ENCODE assay signal across 37 cellular contexts in the genomic region with DNA sequence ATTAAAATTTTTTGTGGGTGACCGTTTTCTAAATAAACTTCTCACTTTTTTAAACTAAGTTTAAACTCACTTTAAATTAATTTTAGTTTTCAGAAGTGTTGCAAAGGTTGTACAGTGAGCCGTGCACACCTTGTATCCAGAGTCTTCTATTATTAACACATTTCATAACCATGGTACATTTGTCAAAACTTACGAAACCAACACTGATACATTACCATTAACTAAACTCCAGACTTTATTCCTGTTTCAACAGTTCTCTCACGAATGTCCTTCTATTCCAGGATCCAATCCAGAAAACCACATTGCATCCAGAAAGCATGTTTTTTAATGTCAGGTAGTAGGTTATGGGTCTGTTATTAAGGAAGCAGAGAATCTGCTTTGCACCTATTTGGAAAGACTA.
"Had no signal": no experiment of that assay in that cellular context is flagged by ENCODE, and none has a peak within 500 bp of the region (broad histone marks: within the 10 kb centered on the region; RNA-seq: fewer than 3 reads in every experiment).

No MANE protein-coding gene starts in this region.

- H3K27ac Mint-ChIP-seq: activated B cell treated with CpG ODN at 0.5 μM for 24 hours; activated CD4-positive, alpha-beta memory T cell treated with anti-CD3 and anti-CD28 coated beads for 36 hours; activated CD4-positive, alpha-beta T cell treated with anti-CD3 and anti-CD28 coated beads, Interleukin-2, amount 10 ng/mL, durations not matched to agents 24 days and 14 days; activated CD8-positive, alpha-beta T cell treated with anti-CD3 and anti-CD28 coated beads for 36 hours; activated naive CD4-positive, alpha-beta T cell treated with anti-CD3 and anti-CD28 coated beads for 36 hours; activated naive CD4-positive, alpha-beta T cell treated with anti-CD3 and anti-CD28 coated beads, Interleukin-2, amount 50 U/mL, for 72 hours; activated naive CD8-positive, alpha-beta T cell treated with anti-CD3 and anti-CD28 coated beads for 36 hours; activated T-cell treated with anti-CD3 and anti-CD28 coated beads, Interleukin-2, amount 50 U/mL, for 72 hours; activated T-helper 1 cell treated with anti-CD3 and anti-CD28 coated beads, Interleukin-12 subunit alpha, Interleukin-12 subunit beta, Interleukin-2, Interleukin-4 antibody, amounts not matched to agents 30 ng/mL and 10 ng/mL and 1 ng/mL, durations not matched to agents 14 hours and 24 hours and 36 hours; activated T-helper 17 cell treated with anti-CD3 and anti-CD28 coated beads, Interleukin-2, amount 50 U/mL, for 72 hours; T-helper 1 cell treated with Interleukin-12 subunit alpha and Interleukin-12 subunit beta and Interleukin-4 antibody, amounts not matched to agents 30 μg/mL and 1 μg/mL, for 36 hours; T-helper 2 cell treated with Interferon-gamma antibody and Interleukin-4, amounts not matched to agents 5 μg/mL and 100 μg/mL, for 36 hours had no signal

- H3K36me3 ChIP-seq: adrenal gland, brain microvascular endothelial cell, breast epithelium had no signal

- H3K27ac ChIP-seq: body of pancreas, brain microvascular endothelial cell, breast epithelium, VCaP had no signal

- H3K4me3 Mint-ChIP-seq: activated B cell treated with CpG ODN at 0.5 μM for 24 hours; activated CD4-positive, alpha-beta memory T cell treated with anti-CD3 and anti-CD28 coated beads for 36 hours; activated CD4-positive, alpha-beta T cell treated with anti-CD3 and anti-CD28 coated beads, Interleukin-2, amount 10 ng/mL, durations not matched to agents 24 days and 14 days; activated CD8-positive, alpha-beta T cell treated with anti-CD3 and anti-CD28 coated beads for 36 hours; activated naive CD4-positive, alpha-beta T cell treated with anti-CD3 and anti-CD28 coated beads for 36 hours; activated naive CD8-positive, alpha-beta T cell treated with anti-CD3 and anti-CD28 coated beads for 36 hours; activated T-cell treated with anti-CD3 and anti-CD28 coated beads, Interleukin-2, amount 50 U/mL, for 4 hours; activated T-cell treated with anti-CD3 and anti-CD28 coated beads, Interleukin-2, amount 50 U/mL, for 72 hours; activated T-helper 1 cell treated with anti-CD3 and anti-CD28 coated beads, Interleukin-12 subunit alpha, Interleukin-12 subunit beta, Interleukin-2, Interleukin-4 antibody, amounts not matched to agents 30 ng/mL and 10 ng/mL and 1 ng/mL, durations not matched to agents 14 hours and 24 hours and 36 hours; activated T-helper 17 cell treated with anti-CD3 and anti-CD28 coated beads, Interleukin-2, amount 50 U/mL, for 72 hours; T-helper 1 cell treated with Interleukin-12 subunit alpha and Interleukin-12 subunit beta and Interleukin-4 antibody, amounts not matched to agents 30 μg/mL and 1 μg/mL, for 36 hours; T-helper 2 cell treated with Interferon-gamma antibody and Interleukin-4, amounts not matched to agents 5 μg/mL and 100 μg/mL, for 36 hours had no signal

- H3K4me1 Mint-ChIP-seq: activated B cell treated with CpG ODN at 0.5 μM for 24 hours; activated CD4-positive, alpha-beta T cell treated with anti-CD3 and anti-CD28 coated beads, Interleukin-2, amount 10 ng/mL, durations not matched to agents 24 days and 14 days; activated naive CD8-positive, alpha-beta T cell treated with anti-CD3 and anti-CD28 coated beads for 36 hours; activated T-helper 17 cell treated with anti-CD3 and anti-CD28 coated beads, Interleukin-2, amount 50 U/mL, for 72 hours had no signal

- H3K27me3 ChIP-seq: adrenal gland, body of pancreas, brain microvascular endothelial cell, breast epithelium had no signal

- H3K27me3 Mint-ChIP-seq: activated B cell treated with CpG ODN at 0.5 μM for 24 hours; activated CD4-positive, alpha-beta memory T cell treated with anti-CD3 and anti-CD28 coated beads for 36 hours; activated CD4-positive, alpha-beta T cell treated with anti-CD3 and anti-CD28 coated beads, Interleukin-2, amount 10 ng/mL, durations not matched to agents 24 days and 14 days; activated CD8-positive, alpha-beta T cell treated with anti-CD3 and anti-CD28 coated beads for 36 hours; activated naive CD8-positive, alpha-beta T cell treated with anti-CD3 and anti-CD28 coated beads for 36 hours; activated T-helper 17 cell treated with anti-CD3 and anti-CD28 coated beads, Interleukin-2, amount 50 U/mL, for 72 hours had no signal

- H3K4me3 ChIP-seq: adrenal gland, body of pancreas, breast epithelium had no signal

- DNase-seq: activated B cell treated with CpG ODN at 0.5 μM for 24 hours; activated CD4-positive, alpha-beta memory T cell treated with anti-CD3 and anti-CD28 coated beads for 36 hours; activated CD4-positive, alpha-beta T cell treated with anti-CD3 and anti-CD28 coated beads for 4 hours; activated CD4-positive, alpha-beta T cell treated with anti-CD3 and anti-CD28 coated beads, Interleukin-2, amount 10 ng/mL, durations not matched to agents 24 days and 14 days; activated CD4-positive, alpha-beta T cell treated with anti-CD3 and anti-CD28 coated beads, Interleukin-2, amount 50 U/mL, for 1 hour; activated CD4-positive, alpha-beta T cell treated with anti-CD3 and anti-CD28 coated beads, Interleukin-2, amount 50 U/mL, for 4 hours; activated CD4-positive, CD25-positive, alpha-beta regulatory T cell treated with anti-CD3 and anti-CD28 coated beads, Interleukin-2, amount 50 U/mL, for 72 hours; activated CD8-positive, alpha-beta memory T cell treated with anti-CD3 and anti-CD28 coated beads, Interleukin-2, amount 50 U/mL, for 4 hours; activated CD8-positive, alpha-beta T cell treated with anti-CD3 and anti-CD28 coated beads for 36 hours; activated effector memory CD4-positive, alpha-beta T cell treated with anti-CD3 and anti-CD28 coated beads, Interleukin-2, amount 50 U/mL, for 16 hours; activated gamma-delta T cell treated with Interleukin-2 at 50 U/mL for 16 hours; activated naive CD4-positive, alpha-beta T cell; activated naive CD4-positive, alpha-beta T cell treated with anti-CD3 and anti-CD28 coated beads for 36 hours; activated naive CD4-positive, alpha-beta T cell treated with anti-CD3 and anti-CD28 coated beads, Interleukin-2, amount 50 U/mL, for 16 hours; activated naive CD8-positive, alpha-beta T cell treated with anti-CD3 and anti-CD28 coated beads for 36 hours; activated T-cell treated with anti-CD3 and anti-CD28 coated beads for 4 hours; activated T-cell treated with anti-CD3 and anti-CD28 coated beads, Interleukin-2, amount 50 U/mL, for 1 hour; activated T-cell treated with anti-CD3 and anti-CD28 coated beads, Interleukin-2, amount 50 U/mL, for 4 hours; activated T-cell treated with anti-CD3 and anti-CD28 coated beads, Interleukin-2, amount 50 U/mL, for 72 hours; adrenal gland; amniotic stem cell; aorta; body of pancreas; brain microvascular endothelial cell; central memory CD4-positive, alpha-beta T cell; T-helper 1 cell; T-helper 2 cell; T-helper 9 cell had no signal

- FAIRE-seq: astrocyte, TTC549 had no signal

- ATAC-seq: activated CD8-positive, alpha-beta T cell treated with anti-CD3 and anti-CD28 coated beads for 36 hours; activated naive CD4-positive, alpha-beta T cell treated with anti-CD3 and anti-CD28 coated beads, Interleukin-2, amount 50 U/mL, for 72 hours; activated T-cell treated with anti-CD3 and anti-CD28 coated beads, Interleukin-2, amount 50 U/mL, for 4 hours; activated T-cell treated with anti-CD3 and anti-CD28 coated beads, Interleukin-2, amount 50 U/mL, for 72 hours; activated T-helper 17 cell treated with anti-CD3 and anti-CD28 coated beads, Interleukin-2, amount 50 U/mL, for 72 hours; body of pancreas had no signal

- H3K4me1 ChIP-seq: adrenal gland, body of pancreas, breast epithelium had no signal

- H3K9me3 Mint-ChIP-seq: activated CD4-positive, alpha-beta memory T cell treated with anti-CD3 and anti-CD28 coated beads for 36 hours; activated CD8-positive, alpha-beta T cell treated with anti-CD3 and anti-CD28 coated beads for 36 hours; activated naive CD4-positive, alpha-beta T cell treated with anti-CD3 and anti-CD28 coated beads for 36 hours; activated naive CD8-positive, alpha-beta T cell treated with anti-CD3 and anti-CD28 coated beads for 36 hours; activated T-cell treated with anti-CD3 and anti-CD28 coated beads, Interleukin-2, amount 50 U/mL, for 4 hours; activated T-cell treated with anti-CD3 and anti-CD28 coated beads, Interleukin-2, amount 50 U/mL, for 72 hours had no signal

- H3K36me3 Mint-ChIP-seq: activated CD4-positive, alpha-beta memory T cell treated with anti-CD3 and anti-CD28 coated beads for 36 hours; activated naive CD4-positive, alpha-beta T cell treated with anti-CD3 and anti-CD28 coated beads, Interleukin-2, amount 50 U/mL, for 72 hours; activated naive CD8-positive, alpha-beta T cell treated with anti-CD3 and anti-CD28 coated beads for 36 hours had no signal

- H3K9me3 ChIP-seq: adrenal gland, body of pancreas, breast epithelium had no signal
